ENCODE assay signal across 35 cellular contexts in the genomic region with DNA sequence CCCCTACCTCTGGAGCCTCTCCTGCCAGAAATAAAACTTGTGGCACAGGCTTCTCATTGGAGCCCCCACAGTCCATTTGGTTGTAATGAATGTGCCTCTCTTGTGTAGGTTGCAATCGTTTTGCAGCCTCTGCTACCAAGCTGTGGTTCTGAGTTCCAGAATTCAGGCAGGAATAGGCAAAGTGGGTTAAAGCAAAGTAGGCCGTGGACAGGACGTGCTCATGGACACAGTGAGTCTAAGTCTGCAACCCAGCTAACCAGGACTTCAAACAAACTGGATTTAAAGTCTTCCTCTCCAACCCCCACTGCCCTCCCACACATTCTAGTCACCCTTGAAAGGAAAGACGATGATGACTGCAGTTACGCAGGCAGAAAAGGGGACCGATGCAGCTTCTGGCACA.
"Had no signal": no experiment of that assay in that cellular context is flagged by ENCODE, and none has a peak within 500 bp of the region (broad histone marks: within the 10 kb centered on the region; RNA-seq: fewer than 3 reads in every experiment).

No MANE protein-coding gene starts in this region.

- DNase-seq: activated CD4-positive, alpha-beta memory T cell treated with anti-CD3 and anti-CD28 coated beads, Interleukin-2, amount 10 ng/mL, durations not matched to agents 7 days and 5 days; activated CD4-positive, alpha-beta T cell treated with anti-CD3 and anti-CD28 coated beads for 1 hour; activated CD4-positive, alpha-beta T cell treated with anti-CD3 and anti-CD28 coated beads for 48 hours; activated CD4-positive, CD25-positive, alpha-beta regulatory T cell; activated CD8-positive, alpha-beta memory T cell treated with anti-CD3 and anti-CD28 coated beads for 24 hours; activated CD8-positive, alpha-beta memory T cell treated with anti-CD3 and anti-CD28 coated beads, Interleukin-2, amount 10 ng/mL, durations not matched to agents 7 days and 5 days; activated CD8-positive, alpha-beta memory T cell treated with anti-CD3 and anti-CD28 coated beads, Interleukin-2, amount 50 U/mL, for 48 hours; activated effector memory CD4-positive, alpha-beta T cell treated with anti-CD3 and anti-CD28 coated beads, Interleukin-2, amount 50 U/mL, for 16 hours; activated naive CD4-positive, alpha-beta T cell; activated naive CD4-positive, alpha-beta T cell treated with anti-CD3 and anti-CD28 coated beads, Interleukin-2, amount 50 U/mL, for 16 hours; activated naive CD8-positive, alpha-beta T cell treated with anti-CD3 and anti-CD28 coated beads for 36 hours; activated T-cell treated with anti-CD3 and anti-CD28 coated beads, Interleukin-2, amount 50 U/mL, for 72 hours; amniotic stem cell; aorta; NCI-H1092 treated with DMSO at 0.1 percent for 48 hours; NCI-H1417; NCI-H146; NCI-H187; NCI-H2029 treated with DMSO at 0.1 percent for 48 hours; NCI-H2107; NCI-H2171; NCI-H510A; NCI-H526; NCI-H748 treated with DMSO at 0.1 percent for 48 hours; NK-92 treated with Interleukin-12 subunit alpha and Interleukin-12 subunit beta, amount 100 ng/mL, for 24 hours; PC-3; Peyer's patch; RPMI8226; SHP77 treated with DMSO at 0.1 percent for 48 hours; SK-N-SH; T-cell; T-helper 17 cell had no signal

- H3K9me3 ChIP-seq: Peyer's patch, SJSA1, SK-N-SH had no signal

- H3K4me2 ChIP-seq: SK-N-SH had no signal

- H3K4me1 ChIP-seq: Peyer's patch, SJSA1 had no signal

- ATAC-seq: activated CD8-positive, alpha-beta memory T cell treated with anti-CD3 and anti-CD28 coated beads, Interleukin-2, amount 10 ng/mL, durations not matched to agents 7 days and 5 days; activated T-cell treated with anti-CD3 and anti-CD28 coated beads, Interleukin-2, amount 50 U/mL, for 72 hours; activated T-helper 17 cell treated with anti-CD3 and anti-CD28 coated beads, Interleukin-2, amount 50 U/mL, for 72 hours; PC-3; T-cell; T-helper 17 cell had no signal

- H3K9ac ChIP-seq: SK-N-SH had no signal

- H3K27me3 ChIP-seq: Peyer's patch, SJSA1 had no signal

- H3K36me3 ChIP-seq: Peyer's patch, SJSA1 had no signal

- H3K27ac ChIP-seq: Peyer's patch, SJSA1, VCaP had no signal

- H3K4me3 ChIP-seq: Peyer's patch, SJSA1 had no signal
